ENCODE assay signal across 8 cellular contexts in the genomic region with DNA sequence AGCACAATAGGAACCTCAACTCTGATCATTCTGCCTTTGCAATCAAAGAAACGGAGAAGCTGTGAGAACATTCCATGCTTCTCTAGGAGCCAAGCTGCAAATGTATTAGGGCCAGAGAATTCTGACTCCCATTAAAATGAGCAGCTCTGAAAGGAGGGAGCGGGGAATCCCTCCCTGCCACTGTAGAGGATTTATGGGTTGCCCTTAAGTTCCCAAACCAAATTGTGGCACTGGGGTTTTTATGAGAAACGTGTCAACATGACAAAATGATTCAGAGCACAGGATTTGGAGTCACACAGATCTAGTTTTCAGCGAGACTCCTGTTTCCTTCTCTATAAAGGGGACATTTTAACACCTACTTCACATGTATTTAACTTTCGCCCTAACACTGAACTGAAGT. TPM values are rescaled to one million over a fixed set of nuclear protein-coding genes. Genes with fewer than 3 reads are reported as not detected.
DNase-seq lines count a peak whose midpoint lies in the region; ATAC-seq, FAIRE-seq and TF ChIP-seq lines count a peak whose summit lies in the region.

No MANE protein-coding gene starts in this region.

- H3K9me3 ChIP-seq in DND-41 (ENCODE audit: insufficient read depth, low read length, severe bottlenecking) (no peaks in the 10 kb centered on the region), trophoblast cell (ENCODE audit: insufficient read depth, low read depth, low read length) (peaks cover 1% of the 10 kb centered on the region)

- no peak overlapping the region for H3K14ac ChIP-seq in trophoblast cell (ENCODE audit: low read length)

- H3K79me1 ChIP-seq in trophoblast cell (ENCODE audit: low read length) = peaks cover 11% of the 10 kb centered on the region

- H3K4me3 ChIP-seq in DND-41 (ENCODE audit: low read depth in 1 of 2, low read length in 2 of 2) (no peak overlapping the region), trophoblast cell (ENCODE audit: low read depth, low read length) (no peak overlapping the region)

- H3K4ac ChIP-seq in trophoblast cell (ENCODE audit: low read depth, low read length) = no peak overlapping the region

- H3K27ac ChIP-seq in DND-41 (ENCODE audit: low read length) (no peak overlapping the region), epithelial cell of prostate (peak overlapping the region; percentile 92), trophoblast cell (ENCODE audit: low read depth, low read length) (no peak overlapping the region)

- H3K4me2 ChIP-seq in DND-41 (ENCODE audit: insufficient read depth, low read length) = 0 out of 2 replicates have a peak overlapping the region, but pooled peaks have one; percentile 82
- peak overlapping the region; percentile 35 for H3K4me2 ChIP-seq in trophoblast cell (ENCODE audit: low read length)

- no peak for ATAC-seq in DND-41 (ENCODE audit: insufficient read depth, low read depth)
- ATAC-seq in GM19467 (IDR thresholded peaks at IDR 0.05; ENCODE audit: unreplicated experiment) = no peak
- no peak for ATAC-seq in GM18861 (IDR thresholded peaks at IDR 0.05; ENCODE audit: unreplicated experiment)

- no peak overlapping the region for H3K9ac ChIP-seq in DND-41 (ENCODE audit: low read depth, low read length)
- H3K9ac ChIP-seq in trophoblast cell (ENCODE audit: low read length) = no peak overlapping the region

- H3K27me3 ChIP-seq in DND-41 (ENCODE audit: insufficient read depth, low read length, poor library complexity) (peaks cover 30% of the 10 kb centered on the region), trophoblast cell (ENCODE audit: insufficient read depth, low read length) (no peaks in the 10 kb centered on the region)

- no peaks in the 10 kb centered on the region for H4K20me1 ChIP-seq in DND-41 (ENCODE audit: insufficient read depth, low read length)

- no peak overlapping the region for H3K18ac ChIP-seq in trophoblast cell (ENCODE audit: low read length)

- H3K4me1 ChIP-seq in DND-41 (ENCODE audit: insufficient read depth, low read length) (peaks cover 20% of the 10 kb centered on the region), trophoblast cell (ENCODE audit: control insufficient read depth in 1 of 2, insufficient read depth in 2 of 2, low read length in 2 of 2) (no peaks in the 10 kb centered on the region)

- no peak overlapping the region for H2AK5ac ChIP-seq in trophoblast cell (ENCODE audit: low read length)

- H3K36me3 ChIP-seq in DND-41 (ENCODE audit: insufficient read depth, low read length) = no peaks in the 10 kb centered on the region
- no peaks in the 10 kb centered on the region for H3K36me3 ChIP-seq in trophoblast cell (ENCODE audit: control insufficient read depth in 1 of 2, insufficient read depth in 2 of 2, low read length in 2 of 2)

- no peak for FAIRE-seq in RCC 7860 (lab: Jason Lieb, UNC)

- DNase-seq in DND-41 (no peak), RCC 7860 (ENCODE audit: low spot score) (peak; percentile 4), epithelial cell of prostate (ENCODE audit: low read depth, low spot score) (no peak), trophoblast cell (peak in 1 of 2 donors; percentile 24), HUDEP-2 (lab: John Stamatoyannopoulos, UW; ENCODE audit: unreplicated experiment in 76 of 76) (no peak), NCI-H2029 (lab: John Stamatoyannopoulos, UW) (no peak)

- no peak overlapping the region for H4K8ac ChIP-seq in trophoblast cell (ENCODE audit: low read depth, low read length)

- no peak overlapping the region for H2AFZ ChIP-seq in DND-41 (ENCODE audit: low read depth, low read length)
- H2AFZ ChIP-seq in trophoblast cell (ENCODE audit: insufficient read depth, low read length, poor library complexity) = no peak overlapping the region

- no peak overlapping the region for H4K12ac ChIP-seq in trophoblast cell (ENCODE audit: low read depth, low read length)

- H3K23ac ChIP-seq in trophoblast cell (ENCODE audit: low read length) = peak overlapping the region; percentile 10

- TF ChIP-seq CTCF in DND-41 (IDR thresholded peaks at IDR 0.05; ENCODE audit: borderline replicate concordance, extremely low read depth, low read length, poor library complexity, severe bottlenecking) = no peak

- no peak overlapping the region for H2BK5ac ChIP-seq in trophoblast cell (ENCODE audit: low read depth, low read length, poor library complexity)

- no CpG with 5 or more reads among the region's 5 CpGs for WGBS in trophoblast cell (ENCODE audit: extremely low coverage, insufficient coverage, insufficient read length)

- H3K79me2 ChIP-seq in DND-41 (ENCODE audit: insufficient read depth, low read length) (no peaks in the 10 kb centered on the region), trophoblast cell (ENCODE audit: control insufficient read depth, insufficient read depth, low read length, poor library complexity) (peaks cover 10% of the 10 kb centered on the region)

- H2BK120ac ChIP-seq in trophoblast cell (ENCODE audit: insufficient read depth, low read length, poor library complexity) = no peak overlapping the region

- no peak overlapping the region for H2BK12ac ChIP-seq in trophoblast cell (ENCODE audit: low read length)

- no peak overlapping the region for H4K91ac ChIP-seq in trophoblast cell (ENCODE audit: low read depth, low read length)

RNA-seq across cellular contexts. Expression of a gene that starts 1.8 kb away (rescaled TPM):
- polyA plus RNA-seq in trophoblast cell (2013) = 63.8 and 67.6 TPM in 2 replicates
